ENCODE assay signal across 19 cellular contexts in genomic region chr11:64351136-64351631, GRCh38. TPM values are rescaled to one million over a fixed set of nuclear protein-coding genes. Genes with fewer than 3 reads are reported as not detected.
DNase-seq lines count a peak whose midpoint lies in the region; ATAC-seq and TF ChIP-seq lines count a peak whose summit lies in the region.
"Had no signal": no experiment of that assay in that cellular context is flagged by ENCODE, and none has a peak within 500 bp of the region (broad histone marks: within the 10 kb centered on the region; RNA-seq: fewer than 3 reads in every experiment).

No MANE protein-coding gene starts in this region.

- no peaks in the 10 kb centered on the region for H3K27me3 Mint-ChIP-seq in activated B cell treated with CpG ODN at 0.5 μM for 24 hours
- no peaks in the 10 kb centered on the region for H3K27me3 Mint-ChIP-seq in natural killer cell treated with Interleukin-12 subunit alpha and Interleukin-12 subunit beta and Interleukin-15 and Interleukin-18, amount 100 ng/mL, for 72 hours
- H3K27me3 Mint-ChIP-seq in Calu3 (ENCODE audit: unreplicated experiment), result no peaks in the 10 kb centered on the region
- H3K27me3 Mint-ChIP-seq: IgD-negative memory B cell had no signal

- POLR2A ChIA-PET in HEK293 (lab: Yijun Ruan, JAX) (interaction anchor here (1.0 kb wide), 1 partner anchor 34 kb away, joined by 3 read pairs; the partner anchor contains the start of genes PRDX5 and TRMT112), activated B cell treated with CpG ODN at 0.5 μM for 24 hours (lab: Charles Lee) (interaction anchor here (6.0 kb wide), 1 partner anchor 10 kb away, joined by 43 read pairs; the partner anchor contains the start of gene CCDC88B)

- no TSS peak for BruUV-seq in Calu3 (replicated peaks; lab: Mats Ljungman, UMichigan)

- no peaks in the 10 kb centered on the region for H3K36me3 ChIP-seq in BLaER1
- H3K36me3 ChIP-seq in HEK293 (ENCODE audit: control insufficient read depth in 2 of 2, insufficient read depth in 1 of 2, low read length in 2 of 2), result no peaks in the 10 kb centered on the region
- no peaks in the 10 kb centered on the region for H3K36me3 ChIP-seq in prostate gland
- H3K36me3 ChIP-seq: SJCRH30 had no signal

- H3K36me3 Mint-ChIP-seq in activated B cell treated with CpG ODN at 0.5 μM for 24 hours (ENCODE audit: low read depth), result peaks cover 32% of the 10 kb centered on the region
- H3K36me3 Mint-ChIP-seq in natural killer cell treated with Interleukin-12 subunit alpha and Interleukin-12 subunit beta and Interleukin-15 and Interleukin-18, amount 100 ng/mL, for 72 hours, result no peaks in the 10 kb centered on the region
- no peaks in the 10 kb centered on the region for H3K36me3 Mint-ChIP-seq in Calu3 (ENCODE audit: insufficient read depth, unreplicated experiment)

- CTCF ChIA-PET in HEK293 (lab: Yijun Ruan, JAX), result no interaction called here
- CTCF ChIA-PET in activated B cell treated with CpG ODN at 0.5 μM for 24 hours (lab: Charles Lee), result interaction anchor here (9.3 kb wide), 1 partner anchor 34 kb away, joined by 138 read pairs; the partner anchor contains the start of genes PRDX5 and TRMT112
- CTCF ChIA-PET in Calu3 (lab: Charles Lee), result interaction anchor here (4.6 kb wide), 1 partner anchor 34 kb away, joined by 168 read pairs; the partner anchor contains the start of genes PRDX5 and TRMT112

- H3K4me1 ChIP-seq in BLaER1 (peaks cover 93% of the 10 kb centered on the region), HEK293 (ENCODE audit: control insufficient read depth, insufficient read depth, low read length) (no peaks in the 10 kb centered on the region), prostate gland (replicated peaks) (no peaks in the 10 kb centered on the region)

- DNase-seq in activated B cell treated with CpG ODN at 0.5 μM for 24 hours (no peak), prostate gland (ENCODE audit: low spot score) (no peak), Calu3 (no peak)
- DNase-seq in natural killer cell treated with Interleukin-12 subunit alpha and Interleukin-12 subunit beta and Interleukin-15 and Interleukin-18, amount 100 ng/mL, for 72 hours (ENCODE audit: low spot score), result peak; percentile 39
- DNase-seq in activated CD4-positive, CD25-positive, alpha-beta regulatory T cell treated with anti-CD3 and anti-CD28 coated beads, Interleukin-2, amount 50 U/mL, for 72 hours, result no peak
- DNase-seq: DMS79 treated with DMSO at 0.1 percent for 48 hours, Karpas-422, NCI-H1417 treated with DMSO at 0.1 percent for 48 hours, NCI-H187 treated with DMSO at 0.1 percent for 48 hours, NCI-H226, NCI-H524 treated with DMSO at 0.1 percent for 48 hours, PC-9, SJCRH30 had no signal

- H3K9me3 Mint-ChIP-seq in activated B cell treated with CpG ODN at 0.5 μM for 24 hours (no peaks in the 10 kb centered on the region), Calu3 (ENCODE audit: low read depth, unreplicated experiment) (no peaks in the 10 kb centered on the region)
- H3K9me3 Mint-ChIP-seq in natural killer cell treated with Interleukin-12 subunit alpha and Interleukin-12 subunit beta and Interleukin-15 and Interleukin-18, amount 100 ng/mL, for 72 hours, result no peaks in the 10 kb centered on the region
- H3K9me3 Mint-ChIP-seq: IgD-negative memory B cell had no signal

- 96% methylated on average over 18 of the region's 18 CpGs for WGBS in prostate gland

- TF ChIP-seq CTCF in HEK293 (tag by site-specific recombination; IDR thresholded peaks at IDR 0.05), result no peak
- TF ChIP-seq CTCF in activated B cell treated with CpG ODN at 0.5 μM for 24 hours (IDR thresholded peaks at IDR 0.05), result no peak
- TF ChIP-seq CTCF in prostate gland (IDR thresholded peaks at IDR 0.05), result no peak
- TF ChIP-seq CTCF in Calu3 (IDR thresholded peaks at IDR 0.05; ENCODE audit: unreplicated experiment), result no peak

- no peaks in the 10 kb centered on the region for H3K27me3 ChIP-seq in BLaER1
- H3K27me3 ChIP-seq in prostate gland (replicated peaks; ENCODE audit: insufficient read depth), result no peaks in the 10 kb centered on the region

- peak overlapping the region; percentile 83 for H3K27ac ChIP-seq in BLaER1
- no peak overlapping the region for H3K27ac ChIP-seq in HEK293 (ENCODE audit: extremely low read depth, low read depth, low read length)
- no peak overlapping the region for H3K27ac ChIP-seq in prostate gland
- H3K27ac ChIP-seq: A549, C4-2B, HL-60, PC-9, SJCRH30 had no signal

- H3K4me3 Mint-ChIP-seq in activated B cell treated with CpG ODN at 0.5 μM for 24 hours, result no peak overlapping the region
- no peak overlapping the region for H3K4me3 Mint-ChIP-seq in natural killer cell treated with Interleukin-12 subunit alpha and Interleukin-12 subunit beta and Interleukin-15 and Interleukin-18, amount 100 ng/mL, for 72 hours
- no peak overlapping the region for H3K4me3 Mint-ChIP-seq in Calu3 (ENCODE audit: low read depth, unreplicated experiment)
- H3K4me3 Mint-ChIP-seq: IgD-negative memory B cell had no signal

- peak; percentile 29 for ATAC-seq in activated B cell treated with CpG ODN at 0.5 μM for 24 hours (ENCODE audit: low read depth)
- ATAC-seq in natural killer cell treated with Interleukin-12 subunit alpha and Interleukin-12 subunit beta and Interleukin-15 and Interleukin-18, amount 100 ng/mL, for 72 hours, result no peak
- ATAC-seq: A549 had no signal

- intact Hi-C loops in activated B cell treated with CpG ODN at 0.5 μM for 24 hours (cut with micrococcal nuclease) (no loop called here), prostate gland (cut with DNase I) (no loop called here), Calu3 (cut with micrococcal nuclease; ENCODE audit: unreplicated experiment) (no loop called here)

- H4K20me1 ChIP-seq in BLaER1, result peaks cover 22% of the 10 kb centered on the region; the same call in 1 of the 2 replicates

- H3K27ac Mint-ChIP-seq in activated B cell treated with CpG ODN at 0.5 μM for 24 hours, result no peak overlapping the region
- H3K27ac Mint-ChIP-seq in natural killer cell treated with Interleukin-12 subunit alpha and Interleukin-12 subunit beta and Interleukin-15 and Interleukin-18, amount 100 ng/mL, for 72 hours, result no peak overlapping the region
- no peak overlapping the region for H3K27ac Mint-ChIP-seq in Calu3 (ENCODE audit: unreplicated experiment)
- H3K27ac Mint-ChIP-seq: IgD-negative memory B cell had no signal

- H3K9ac ChIP-seq in BLaER1, result peak overlapping the region; percentile 66; the same call in 1 of the 2 replicates

- H3K4me3 ChIP-seq in BLaER1 (peak overlapping the region; percentile 53), HEK293 (ENCODE audit: low read depth, low read length) (no peak overlapping the region), prostate gland (no peak overlapping the region)
- H3K4me3 ChIP-seq: A549, PC-9, SJCRH30 had no signal

- peak overlapping the region; percentile 98 for H3K4me2 ChIP-seq in BLaER1
- H3K4me2 ChIP-seq: A549, PC-9 had no signal

- TF ChIP-seq POLR2A in prostate gland (IDR thresholded peaks at IDR 0.05), result no peak

- H3K4me1 Mint-ChIP-seq in activated B cell treated with CpG ODN at 0.5 μM for 24 hours (peaks cover 7% of the 10 kb centered on the region), Calu3 (ENCODE audit: low read depth, unreplicated experiment) (peaks cover 9% of the 10 kb centered on the region)
- H3K4me1 Mint-ChIP-seq in natural killer cell treated with Interleukin-12 subunit alpha and Interleukin-12 subunit beta and Interleukin-15 and Interleukin-18, amount 100 ng/mL, for 72 hours (ENCODE audit: low read depth in 2 of 2), result peaks cover 5 to 13% of the 10 kb centered on the region in 2 donors

- H3K9me3 ChIP-seq in BLaER1, result no peaks in the 10 kb centered on the region
- H3K9me3 ChIP-seq in HEK293 (ENCODE audit: control insufficient read depth, insufficient read depth, low read depth, low read length), result no peaks in the 10 kb centered on the region
- no peaks in the 10 kb centered on the region for H3K9me3 ChIP-seq in prostate gland
- H3K9me3 ChIP-seq: A549, SJCRH30 had no signal

TF ChIP-seq in HEK293, 187 proteins besides CTCF, POLR2A, EP300 and RAD21 (continues in another document):
- TF ChIP-seq ZFP69B (tag by site-specific recombination; IDR thresholded peaks at IDR 0.05) (peak; percentile 58), TCF7L2 (IDR thresholded peaks at IDR 0.05; ENCODE audit: borderline replicate concordance, low read depth, low read length) (no peak), GLIS1 (tag by site-specific recombination; IDR thresholded peaks at IDR 0.05) (0 out of 2 replicates have a peak, but pooled peaks have one; percentile 24)

RNA-seq across cellular contexts. Expression of gene RPS6KA4, which starts 7.8 kb away (rescaled TPM):
- total RNA-seq in activated B cell treated with CpG ODN at 0.5 μM for 24 hours (18.0 and 22.6 TPM in 2 replicates), prostate gland (10 to 100 TPM; 18.9 to 23.7 TPM), Calu3 (2022) (46.0 and 56.5 TPM in 2 replicates)
- total RNA-seq in natural killer cell treated with Interleukin-12 subunit alpha and Interleukin-12 subunit beta and Interleukin-15 and Interleukin-18, amount 100 ng/mL, for 72 hours, result 10 to 100 TPM; 20.7 to 29.5 TPM

RNA-seq across cellular contexts. Expression of gene CCDC88B, which starts 11.2 kb away (rescaled TPM):
- total RNA-seq in activated B cell treated with CpG ODN at 0.5 μM for 24 hours (180 and 201 TPM in 2 replicates), prostate gland (1 to 10 TPM; 3.0 to 10.0 TPM), Calu3 (2022) (7.6 and 8.2 TPM in 2 replicates)
- total RNA-seq in natural killer cell treated with Interleukin-12 subunit alpha and Interleukin-12 subunit beta and Interleukin-15 and Interleukin-18, amount 100 ng/mL, for 72 hours, result 100 to 1,000 TPM; 172 to 224 TPM

RNA-seq across cellular contexts. Expression of gene PRDX5, which starts 33.3 kb away (rescaled TPM):
- total RNA-seq in activated B cell treated with CpG ODN at 0.5 μM for 24 hours (73.6 and 85.8 TPM in 2 replicates), prostate gland (100 to 1,000 TPM; 224 to 303 TPM), Calu3 (2022) (165 TPM in 2 replicates)
- 100 to 1,000 TPM in 1 of 2 donors, 10 to 100 TPM in 1; 83.5 to 116 TPM for total RNA-seq in natural killer cell treated with Interleukin-12 subunit alpha and Interleukin-12 subunit beta and Interleukin-15 and Interleukin-18, amount 100 ng/mL, for 72 hours

RNA-seq across cellular contexts. Expression of gene TRMT112, which starts 33.8 kb away (rescaled TPM):
- total RNA-seq in activated B cell treated with CpG ODN at 0.5 μM for 24 hours (156 and 175 TPM in 2 replicates), prostate gland (100 to 1,000 TPM; 328 to 400 TPM), Calu3 (2022) (197 and 211 TPM in 2 replicates)
- total RNA-seq in natural killer cell treated with Interleukin-12 subunit alpha and Interleukin-12 subunit beta and Interleukin-15 and Interleukin-18, amount 100 ng/mL, for 72 hours, result 100 to 1,000 TPM; 171 to 203 TPM

RNA-seq across cellular contexts. Expression of gene ESRRA, which starts 45.9 kb away (rescaled TPM):
- total RNA-seq in activated B cell treated with CpG ODN at 0.5 μM for 24 hours, result 44.8 and 48.3 TPM in 2 replicates
- 100 to 1,000 TPM in 1 of 2 donors, 10 to 100 TPM in 1; 67.2 to 116 TPM for total RNA-seq in natural killer cell treated with Interleukin-12 subunit alpha and Interleukin-12 subunit beta and Interleukin-15 and Interleukin-18, amount 100 ng/mL, for 72 hours
- 10 to 100 TPM; 38.7 to 54.7 TPM for total RNA-seq in prostate gland
- total RNA-seq in Calu3 (2022), result 53.4 and 59.7 TPM in 2 replicates

Comparison
In these comparisons a context has a peak if more than half of its experiments do, and no peak if none do; other contexts are left out.
1. RNA of gene CCDC88B, which starts 11.2 kb away (total RNA-seq): 172 to 224 TPM in natural killer cell treated with Interleukin-12 subunit alpha and Interleukin-12 subunit beta and Interleukin-15 and Interleukin-18, amount 100 ng/mL, for 72 hours and 180 to 201 TPM in activated B cell treated with CpG ODN at 0.5 μM for 24 hours; 3.0 to 10.0 TPM in prostate gland and 7.6 to 8.2 TPM in Calu3; every median in the first group is over 10 times any median in the second.